Comparison of ENCODE assay signal across 17 cellular contexts in genomic region chr2:12506846-12507245, GRCh38.
DNase-seq lines count a peak whose midpoint lies in the region; ATAC-seq and TF ChIP-seq lines count a peak whose summit lies in the region.
"Had no signal": no experiment of that assay in that cellular context is flagged by ENCODE, and none has a peak within 500 bp of the region (broad histone marks: within the 10 kb centered on the region; RNA-seq: fewer than 3 reads in every experiment).

No MANE protein-coding gene starts in this region.

- H3K36me3 ChIP-seq in GM23338 (ENCODE audit: insufficient read depth) (no peaks in the 10 kb centered on the region), SK-N-MC (ENCODE audit: insufficient read depth, low read length) (no peaks in the 10 kb centered on the region), osteoblast (ENCODE audit: insufficient read depth, low read length) (no peaks in the 10 kb centered on the region)
- H3K36me3 ChIP-seq: brain microvascular endothelial cell, SJSA1, spleen, thoracic aorta had no signal

- H3K27ac ChIP-seq in GM23338 (ENCODE audit: low read depth) (no peak overlapping the region), SK-N-MC (peak overlapping the region; percentile 80), osteoblast (ENCODE audit: low read depth, low read length) (no peak overlapping the region)
- H3K27ac ChIP-seq: brain microvascular endothelial cell, SJSA1, spleen, thoracic aorta had no signal

- peaks cover 4% of the 10 kb centered on the region for H3K27me3 Mint-ChIP-seq in T-helper 1 cell treated with Interleukin-12 subunit alpha and Interleukin-12 subunit beta and Interleukin-4 antibody, amounts not matched to agents 30 μg/mL and 1 μg/mL, for 36 hours (ENCODE audit: low read depth)
- H3K27me3 Mint-ChIP-seq in GM23338 (ENCODE audit: insufficient read depth, low read depth, poor library complexity): no peaks in the 10 kb centered on the region

- H3K9me3 ChIP-seq in SK-N-MC (ENCODE audit: low read depth, low read length) (no peaks in the 10 kb centered on the region), osteoblast (ENCODE audit: low read depth, low read length) (no peaks in the 10 kb centered on the region)
- H3K9me3 ChIP-seq: Caco-2, SJSA1, spleen, thoracic aorta had no signal

- in situ Hi-C loops in G401 (cut with HindIII; ENCODE audit: low sequenced_read_pairs): no loop called here

- TF ChIP-seq CTCF in GM23338 (conservative IDR thresholded peaks at IDR 0.05; ENCODE audit: low read depth in 2 of 2) (no peak), osteoblast (IDR thresholded peaks at IDR 0.05; ENCODE audit: extremely low read depth, low read depth, low read length) (no peak)

- no peak overlapping the region for H3K4me3 ChIP-seq in GM23338
- H3K4me3 ChIP-seq in SK-N-MC: peak overlapping the region; percentile 66
- H3K4me3 ChIP-seq in osteoblast (ENCODE audit: insufficient read depth, low read length): no peak overlapping the region
- H3K4me3 ChIP-seq: SJSA1, spleen, thoracic aorta had no signal

- H3K27me3 ChIP-seq in GM23338 (ENCODE audit: insufficient read depth) (no peaks in the 10 kb centered on the region), osteoblast (ENCODE audit: insufficient read depth, low read length) (no peaks in the 10 kb centered on the region)
- H3K27me3 ChIP-seq: brain microvascular endothelial cell, SJSA1, spleen had no signal

- H3K27ac Mint-ChIP-seq in T-helper 1 cell treated with Interleukin-12 subunit alpha and Interleukin-12 subunit beta and Interleukin-4 antibody, amounts not matched to agents 30 μg/mL and 1 μg/mL, for 36 hours: no peak overlapping the region
- H3K27ac Mint-ChIP-seq in GM23338: no peak overlapping the region
- H3K27ac Mint-ChIP-seq: WTC11 had no signal

- DNase-seq in T-helper 1 cell: no peak
- DNase-seq in GM23338 (ENCODE audit: low spot score): no peak
- no peak for DNase-seq in SK-N-MC (ENCODE audit: low read depth, low spot score)
- peak; percentile 27 for DNase-seq in myocyte (ENCODE audit: low read depth)
- no peak for DNase-seq in osteoblast (ENCODE audit: insufficient read length, low spot score, missing footprints)
- DNase-seq in G401 (ENCODE audit: low spot score): no peak
- DNase-seq: 8988T, brain microvascular endothelial cell, Caco-2, NCI-H82, nucleus accumbens, spleen had no signal

- no peaks in the 10 kb centered on the region for H3K4me1 ChIP-seq in GM23338 (ENCODE audit: insufficient read depth)
- H3K4me1 ChIP-seq in osteoblast (ENCODE audit: insufficient read depth, low read length): peaks cover 27% of the 10 kb centered on the region
- H3K4me1 ChIP-seq: Caco-2 had no signal

- H4K20me1 ChIP-seq in GM23338 (replicated peaks; ENCODE audit: insufficient read depth): no peaks in the 10 kb centered on the region
- H4K20me1 ChIP-seq in osteoblast (ENCODE audit: insufficient read depth, low read length): no peaks in the 10 kb centered on the region

- peak overlapping the region; percentile 43 for H3K9ac ChIP-seq in SK-N-MC (ENCODE audit: insufficient read length)

- H3K4me2 ChIP-seq in GM23338 (no peak overlapping the region), osteoblast (ENCODE audit: insufficient read depth, low read length) (no peak overlapping the region)

- no peak for ATAC-seq in GM23338
- ATAC-seq in HG02840 (IDR thresholded peaks at IDR 0.05; ENCODE audit: low FRiP score, unreplicated experiment): no peak
- ATAC-seq: WTC11 had no signal

- H3K9me3 Mint-ChIP-seq in T-helper 1 cell treated with Interleukin-12 subunit alpha and Interleukin-12 subunit beta and Interleukin-4 antibody, amounts not matched to agents 30 μg/mL and 1 μg/mL, for 36 hours: peaks cover 27% of the 10 kb centered on the region
- H3K9me3 Mint-ChIP-seq in GM23338: no peaks in the 10 kb centered on the region

- H2AFZ ChIP-seq in GM23338 (peak overlapping the region; percentile 39; the same call in 1 of the 2 replicates), osteoblast (ENCODE audit: low read length) (no peak overlapping the region)

- peaks cover 8% of the 10 kb centered on the region; the same call in 1 of the 2 replicates for H3K9me2 ChIP-seq in GM23338 (ENCODE audit: insufficient read depth)

- peaks cover 15% of the 10 kb centered on the region for H3K36me3 Mint-ChIP-seq in T-helper 1 cell treated with Interleukin-12 subunit alpha and Interleukin-12 subunit beta and Interleukin-4 antibody, amounts not matched to agents 30 μg/mL and 1 μg/mL, for 36 hours (ENCODE audit: low read depth)
- H3K36me3 Mint-ChIP-seq in GM23338 (ENCODE audit: low read depth): no peaks in the 10 kb centered on the region
- H3K36me3 Mint-ChIP-seq: WTC11 had no signal

- peaks cover 63% of the 10 kb centered on the region for H3K4me1 Mint-ChIP-seq in T-helper 1 cell treated with Interleukin-12 subunit alpha and Interleukin-12 subunit beta and Interleukin-4 antibody, amounts not matched to agents 30 μg/mL and 1 μg/mL, for 36 hours (ENCODE audit: low read depth)
- H3K4me1 Mint-ChIP-seq in GM23338: no peaks in the 10 kb centered on the region

- H3K4me3 Mint-ChIP-seq in T-helper 1 cell treated with Interleukin-12 subunit alpha and Interleukin-12 subunit beta and Interleukin-4 antibody, amounts not matched to agents 30 μg/mL and 1 μg/mL, for 36 hours: peak overlapping the region; percentile 5
- H3K4me3 Mint-ChIP-seq in GM23338: no peak overlapping the region
- H3K4me3 Mint-ChIP-seq: WTC11 had no signal

- no peaks in the 10 kb centered on the region for H3K79me2 ChIP-seq in GM23338 (replicated peaks; ENCODE audit: insufficient read depth)
- no peaks in the 10 kb centered on the region for H3K79me2 ChIP-seq in osteoblast (ENCODE audit: insufficient read depth, low read length)

- no peaks in the 10 kb centered on the region for H3F3A ChIP-seq in GM23338 (replicated peaks; ENCODE audit: low read depth)

TF ChIP-seq in GM23338, 12 proteins besides CTCF, POLR2A, EP300 and RAD21 (continues in another document):
- TF ChIP-seq JUNB (IDR thresholded peaks at IDR 0.05; ENCODE audit: unreplicated experiment) (no peak), ZNF331 (CRISPR knock-in tag; IDR thresholded peaks at IDR 0.05; ENCODE audit: low read depth) (no peak), ZNF462 (CRISPR knock-in tag; IDR thresholded peaks at IDR 0.05) (no peak)
